Comparison of ENCODE assay signal across 8 cellular contexts in the genomic region with DNA sequence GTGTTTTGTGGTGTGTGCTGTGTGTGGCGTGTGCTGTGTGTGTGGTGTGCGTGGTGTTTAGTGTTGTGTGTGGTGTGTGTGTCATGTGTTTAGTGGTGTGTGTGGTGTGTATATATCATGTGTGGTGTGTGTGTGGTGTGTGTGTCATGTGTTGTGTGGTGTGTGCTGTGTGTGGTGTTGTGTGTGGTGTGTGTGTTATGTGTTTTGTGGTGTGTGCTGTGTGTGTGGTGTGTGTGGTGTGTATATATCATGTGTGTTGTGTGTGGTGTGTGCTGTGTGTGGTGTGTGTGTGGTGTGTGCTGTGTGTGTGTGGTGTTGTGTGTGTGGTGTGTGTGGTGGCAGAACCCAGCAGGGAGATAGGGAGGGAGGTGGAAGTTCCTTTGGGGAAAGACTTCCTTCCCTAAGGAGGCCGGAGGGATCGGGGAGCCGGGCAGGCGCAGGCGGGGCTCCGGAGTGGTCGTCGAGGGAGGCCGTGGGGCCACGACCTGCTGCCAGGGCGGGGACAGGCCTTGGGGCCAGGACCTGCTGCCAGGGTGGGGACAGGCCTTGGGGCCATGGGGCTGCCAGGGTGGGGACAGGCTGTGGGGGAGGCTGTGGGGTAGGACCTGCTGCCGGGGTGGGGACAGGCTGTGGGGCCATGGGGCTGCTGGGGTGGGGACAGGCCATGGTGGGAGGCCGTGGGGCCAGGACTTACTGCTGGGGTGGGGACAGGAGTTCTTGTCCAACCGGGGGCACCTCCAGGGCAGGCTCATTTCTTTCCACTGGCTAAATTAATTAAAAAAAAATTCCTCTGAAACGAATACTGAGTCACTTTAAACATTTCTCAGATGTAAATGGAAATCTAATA. TPM values are rescaled to one million over a fixed set of nuclear protein-coding genes. Genes with fewer than 3 reads are reported as not detected.
DNase-seq lines count a peak whose midpoint lies in the region; ATAC-seq, FAIRE-seq and TF ChIP-seq lines count a peak whose summit lies in the region.

No MANE protein-coding gene starts in this region.

- no peak overlapping the region for H3K9ac ChIP-seq in GM12878 (ENCODE audit: control insufficient read depth, insufficient read depth, low read length)

- H3K4me1 ChIP-seq in GM12878 (ENCODE audit: control insufficient read depth, insufficient read depth, low read length), result peaks cover 16% of the 10 kb centered on the region

- peak overlapping the region in 1 of 2 donors; percentile 60 for H3K4me3 Mint-ChIP-seq in CD14-positive monocyte

- BruUV-seq in GM12878 (replicated peaks; lab: Mats Ljungman, UMichigan), result no TSS peak

- H2AFZ ChIP-seq in GM12878 (ENCODE audit: control insufficient read depth, low read depth, low read length), result peak overlapping the region; percentile 54; the same call in 1 of the 2 replicates

- POLR2A ChIA-PET in GM12878 (lab: Charles Lee), result interaction anchor here (1.5 to 1.8 kb wide), 2 partner anchors 8 to 13 kb away, joined by 6 to 8 read pairs; no protein-coding TSS in a partner anchor

- SMC1A ChIA-PET in GM12878 (lab: Charles Lee; ENCODE audit: uncharacterized antibody, unreplicated experiment), result interaction anchor here (1.8 kb wide), 1 partner anchor 11 kb away, joined by 5 read pairs; no protein-coding TSS in a partner anchor

- peak overlapping the region; percentile 39 for H3K27ac ChIP-seq in GM12878 (ENCODE audit: control insufficient read depth, insufficient read depth)

- no peak for TF ChIP-seq RAD21 in GM12878 (IDR thresholded peaks at IDR 0.05; ENCODE audit: insufficient read depth, low read depth, low read length)

- peaks cover 9 to 16% (median 12%) of the 10 kb centered on the region in 7 donors for H3K9me3 Mint-ChIP-seq in CD14-positive monocyte

- H3K4me3 ChIP-seq in GM12878, result no peak overlapping the region

- DNase-seq in CD14-positive monocyte (ENCODE audit: low spot score) (peak; percentile 42), RPMI7951 (ENCODE audit: low read depth) (peak; percentile 39), GM12878 (ENCODE audit: low read depth, low spot score) (no peak), omental fat pad (ENCODE audit: low spot score) (peak; percentile 20), GM19239 (ENCODE audit: insufficient read length, low spot score) (no peak), MV-4-11 (lab: John Stamatoyannopoulos, UW) (no peak)

- no peaks in the 10 kb centered on the region for H4K20me1 ChIP-seq in GM12878 (ENCODE audit: control insufficient read depth, insufficient read depth)

- TF ChIP-seq CTCF in CD14-positive monocyte (IDR thresholded peaks at IDR 0.05), result no peak
- TF ChIP-seq CTCF in GM12878 (IDR thresholded peaks at IDR 0.05 in 2 of 3, conservative IDR thresholded peaks at IDR 0.05 in 1 of 3; ENCODE audit: control insufficient read depth in 2 of 3, extremely low read depth in 1 of 3, insufficient read depth in 1 of 3, low read depth in 3 of 3, low read length in 3 of 3), result no peak
- no peak for TF ChIP-seq CTCF in omental fat pad (IDR thresholded peaks at IDR 0.05)

- no peaks in the 10 kb centered on the region; the same call in 2 of the 3 replicates for H3K9me3 ChIP-seq in GM12878 (replicated peaks; ENCODE audit: control insufficient read depth, insufficient read depth, low read length)

- H3K4me1 Mint-ChIP-seq in CD14-positive monocyte, result peaks cover 11% of the 10 kb centered on the region

- no peak for TF ChIP-seq POLR2A in GM12878 (IDR thresholded peaks at IDR 0.05; ENCODE audit: low read depth, low read length)

- in situ Hi-C loops in GM12878 (cut with MboI), result no loop called here

- H3K79me2 ChIP-seq in GM12878 (ENCODE audit: control insufficient read depth, insufficient read depth, low read length), result peaks cover 10% of the 10 kb centered on the region

- H3K27me3 ChIP-seq in GM12878 (replicated peaks in 1 of 2; ENCODE audit: control insufficient read depth in 2 of 2, insufficient read depth in 2 of 2, low read length in 1 of 2), result no peaks in the 10 kb centered on the region

- no peak for FAIRE-seq in GM12878 (lab: Jason Lieb, UNC)
- no peak for FAIRE-seq in GM19239 (lab: Jason Lieb, UNC)

- peak overlapping the region in 5 of 7 donors; percentile 21 to 81 (median 52) for H3K27ac Mint-ChIP-seq in CD14-positive monocyte

- H3K4me2 ChIP-seq in GM12878 (ENCODE audit: control insufficient read depth, insufficient read depth), result peak overlapping the region; percentile 25; the same call in 1 of the 2 replicates

- peaks cover 0 to 6% of the 10 kb centered on the region in 2 donors for H3K36me3 Mint-ChIP-seq in CD14-positive monocyte

- no peak for TF ChIP-seq EP300 in GM12878 (IDR thresholded peaks at IDR 0.05; ENCODE audit: borderline replicate concordance in 1 of 2, control insufficient read depth in 1 of 2, low read depth in 2 of 2, low read length in 2 of 2)

- intact Hi-C loops in CD14-positive monocyte (cut with micrococcal nuclease), result no loop called here
- intact Hi-C loops in GM12878 (cut with micrococcal nuclease; ENCODE audit: unreplicated experiment), result no loop called here

- ATAC-seq in GM12878, result peak; percentile 72
- ATAC-seq in omental fat pad (ENCODE audit: low FRiP score), result peak; percentile 18
- no peak for ATAC-seq in HG02870 (IDR thresholded peaks at IDR 0.05; ENCODE audit: unreplicated experiment)
- ATAC-seq in GM21447 (IDR thresholded peaks at IDR 0.05; ENCODE audit: unreplicated experiment), result no peak

- RAD21 ChIA-PET in GM12878 (lab: Charles Lee; ENCODE audit: unreplicated experiment), result interaction anchor here (0.9 to 1.4 kb wide), 3 partner anchors 9 to 45 kb away, joined by 3 to 5 read pairs (median 4); no protein-coding TSS in a partner anchor

- H3K27me3 Mint-ChIP-seq in CD14-positive monocyte (ENCODE audit: low read depth in 3 of 3), result peaks cover 4 to 11% (median 5%) of the 10 kb centered on the region in 3 donors

- no peaks in the 10 kb centered on the region for H3K36me3 ChIP-seq in GM12878 (ENCODE audit: control insufficient read depth in 2 of 2, insufficient read depth in 2 of 2, low read length in 1 of 2)

- 8% methylated on average over 16 of the region's 17 CpGs for WGBS in GM12878 (ENCODE audit: insufficient coverage, insufficient replicate concordance, low lambda C conversion rate, missing lambda C conversion rate)

- CTCF ChIA-PET in GM12878 (lab: Yijun Ruan, JAX), result interaction anchor here (1.2 to 2.5 kb wide), 3 partner anchors 9 to 39 kb away, joined by 4 to 7 read pairs (median 6); no protein-coding TSS in a partner anchor

RNA-seq across cellular contexts. Expression of a gene that starts 15.2 kb away (rescaled TPM):
- polyA plus RNA-seq in CD14-positive monocyte (10 to 100 TPM; 38.8 to 40.4 TPM), GM12878 (2011; rRNA removed) (8.6 and 12.4 TPM in 2 replicates), GM12878 (2014; fragmentation: Illumina TruSeq; extraction: Trizol) (2.2 and 6.2 TPM in 2 replicates), GM12878 (2014; fragmentation: Nextera tagmentation; extraction: Ambion mirVana) (1 to 10 TPM in 1 of 2 experiments, under 1 TPM in 1; 0.31 to 1.5 TPM), GM12878 (2014; rRNA removed) (57.0 and 57.8 TPM in 2 replicates), GM12878 (2016; fragmentation: Nextera tagmentation; extraction: Ambion mirVana) (10 to 100 TPM; 12.4 to 34.3 TPM)
- total RNA-seq in RPMI7951 (2014; rRNA removed; shearing (Covaris generic)), result 9.3 and 12.7 TPM in 2 replicates
- total RNA-seq in GM12878 (2013; cell fraction: nucleolus; rRNA removed), result 27.8 and 36.0 TPM in 2 replicates
- total RNA-seq in GM12878 (2014; rRNA removed) (44.7 and 51.8 TPM in 2 replicates), GM12878 (2014; rRNA removed; fragmentation: Illumina TruSeq; extraction: Trizol) (11.0 and 11.9 TPM in 2 replicates), GM12878 (2021) (59.5 and 60.8 TPM in 2 replicates), omental fat pad (100 to 1,000 TPM in 2 of 4 donors, 10 to 100 TPM in 2; 92.2 to 174 (median 114) TPM)
- 6.5 TPM for polyA plus RNA-seq in GM12878 (2011; ENCODE audit: low read depth)
- 31.3 and 38.2 TPM in 2 replicates for polyA plus RNA-seq in GM12878 (2011; cell fraction: cytosol; rRNA removed)
- 84.4 and 94.5 TPM in 2 replicates for polyA plus RNA-seq in GM12878 (2011; cell fraction: nucleus; rRNA removed)
- polyA plus RNA-seq in GM12878 (2012), result 30.9 and 46.0 TPM in 2 replicates
- polyA minus RNA-seq in GM12878 (2011; rRNA and poly(A)+ RNA removed), result 3.9 and 14.1 TPM in 2 replicates
- 14.2 and 18.4 TPM in 2 replicates for polyA minus RNA-seq in GM12878 (2011; cell fraction: cytosol; rRNA and poly(A)+ RNA removed)
- 22.6 and 39.2 TPM in 2 replicates for polyA minus RNA-seq in GM12878 (2011; cell fraction: nucleus; rRNA and poly(A)+ RNA removed)

RNA-seq across cellular contexts. Expression of a gene that starts 36.8 kb away (rescaled TPM):
- polyA plus RNA-seq in CD14-positive monocyte, result not detected
- total RNA-seq in RPMI7951 (2014; rRNA removed; shearing (Covaris generic)), result not detected in 2 replicates
- total RNA-seq in GM12878 (2013; cell fraction: nucleolus; rRNA removed), result 0.33 and 0.34 TPM in 2 replicates
- not detected in 2 replicates for total RNA-seq in GM12878 (2014; rRNA removed)
- total RNA-seq in GM12878 (2014; rRNA removed; fragmentation: Illumina TruSeq; extraction: Trizol), result not detected in 2 replicates
- not detected in 2 replicates for total RNA-seq in GM12878 (2021)
- polyA plus RNA-seq in GM12878 (2011; ENCODE audit: low read depth), result not detected
- polyA plus RNA-seq in GM12878 (2011; rRNA removed), result 0.03 TPM in 1 of 2 replicates, not detected in the other
- polyA plus RNA-seq in GM12878 (2011; cell fraction: cytosol; rRNA removed), result 0.03 TPM in 1 of 2 replicates, not detected in the other
- 0.10 and 0.20 TPM in 2 replicates for polyA plus RNA-seq in GM12878 (2011; cell fraction: nucleus; rRNA removed)
- polyA plus RNA-seq in GM12878 (2012), result 0.04 TPM in 1 of 2 replicates, not detected in the other
- not detected in 2 replicates for polyA plus RNA-seq in GM12878 (2014; fragmentation: Illumina TruSeq; extraction: Trizol)
- not detected for polyA plus RNA-seq in GM12878 (2014; fragmentation: Nextera tagmentation; extraction: Ambion mirVana)
- 0.06 TPM in 1 of 2 replicates, not detected in the other for polyA plus RNA-seq in GM12878 (2014; rRNA removed)
- polyA plus RNA-seq in GM12878 (2016; fragmentation: Nextera tagmentation; extraction: Ambion mirVana), result not detected
- not detected in 2 replicates for polyA minus RNA-seq in GM12878 (2011; rRNA and poly(A)+ RNA removed)
- polyA minus RNA-seq in GM12878 (2011; cell fraction: cytosol; rRNA and poly(A)+ RNA removed), result not detected in 2 replicates
- not detected in 2 replicates for polyA minus RNA-seq in GM12878 (2011; cell fraction: nucleus; rRNA and poly(A)+ RNA removed)
- not detected for total RNA-seq in omental fat pad

RNA-seq across cellular contexts. Expression of a gene that starts 57.3 kb away (rescaled TPM):
- polyA plus RNA-seq in CD14-positive monocyte (10 to 100 TPM; 20.3 to 27.6 TPM), GM12878 (2011; rRNA removed) (8.4 and 14.0 TPM in 2 replicates), GM12878 (2014; fragmentation: Illumina TruSeq; extraction: Trizol) (3.2 and 11.9 TPM in 2 replicates), GM12878 (2014; fragmentation: Nextera tagmentation; extraction: Ambion mirVana) (10 to 100 TPM in 1 of 2 experiments, 1 to 10 TPM in 1; 9.4 to 15.0 TPM), GM12878 (2014; rRNA removed) (35.7 and 45.0 TPM in 2 replicates), GM12878 (2016; fragmentation: Nextera tagmentation; extraction: Ambion mirVana) (100 to 1,000 TPM in 1 of 2 experiments, 10 to 100 TPM in 1; 97.0 to 111 TPM)
- 49.7 and 56.7 TPM in 2 replicates for total RNA-seq in RPMI7951 (2014; rRNA removed; shearing (Covaris generic))
- total RNA-seq in GM12878 (2013; cell fraction: nucleolus; rRNA removed), result 19.9 and 22.8 TPM in 2 replicates
- total RNA-seq in GM12878 (2014; rRNA removed) (37.9 and 49.5 TPM in 2 replicates), GM12878 (2014; rRNA removed; fragmentation: Illumina TruSeq; extraction: Trizol) (16.1 and 16.5 TPM in 2 replicates), GM12878 (2021) (40.6 and 48.1 TPM in 2 replicates), omental fat pad (10 to 100 TPM; 30.8 to 52.4 (median 39.8) TPM)
- 17.3 TPM for polyA plus RNA-seq in GM12878 (2011; ENCODE audit: low read depth)
- polyA plus RNA-seq in GM12878 (2011; cell fraction: cytosol; rRNA removed), result 22.4 and 29.3 TPM in 2 replicates
- 40.8 and 53.1 TPM in 2 replicates for polyA plus RNA-seq in GM12878 (2011; cell fraction: nucleus; rRNA removed)
- 33.5 and 34.5 TPM in 2 replicates for polyA plus RNA-seq in GM12878 (2012)
- 5.8 and 7.4 TPM in 2 replicates for polyA minus RNA-seq in GM12878 (2011; rRNA and poly(A)+ RNA removed)
- 5.6 TPM in 2 replicates for polyA minus RNA-seq in GM12878 (2011; cell fraction: cytosol; rRNA and poly(A)+ RNA removed)
- polyA minus RNA-seq in GM12878 (2011; cell fraction: nucleus; rRNA and poly(A)+ RNA removed), result 5.1 and 8.7 TPM in 2 replicates

RNA-seq across cellular contexts. Expression of a gene that starts 57.5 kb away (rescaled TPM):
- polyA plus RNA-seq in CD14-positive monocyte (1 to 10 TPM; 7.2 to 9.5 TPM), GM12878 (2011; rRNA removed) (2.2 and 5.2 TPM in 2 replicates), GM12878 (2014; fragmentation: Illumina TruSeq; extraction: Trizol) (0.79 and 4.3 TPM in 2 replicates), GM12878 (2014; fragmentation: Nextera tagmentation; extraction: Ambion mirVana) (under 1 TPM; 0.22 to 0.37 TPM), GM12878 (2014; rRNA removed) (8.0 and 9.7 TPM in 2 replicates), GM12878 (2016; fragmentation: Nextera tagmentation; extraction: Ambion mirVana) (10 to 100 TPM; 17.9 to 23.4 TPM)
- total RNA-seq in RPMI7951 (2014; rRNA removed; shearing (Covaris generic)), result 15.0 and 18.7 TPM in 2 replicates
- total RNA-seq in GM12878 (2013; cell fraction: nucleolus; rRNA removed), result 43.7 and 49.4 TPM in 2 replicates
- total RNA-seq in GM12878 (2014; rRNA removed) (9.8 and 10.5 TPM in 2 replicates), GM12878 (2014; rRNA removed; fragmentation: Illumina TruSeq; extraction: Trizol) (3.3 and 3.7 TPM in 2 replicates), GM12878 (2021) (15.8 and 16.6 TPM in 2 replicates), omental fat pad (10 to 100 TPM; 11.7 to 21.8 (median 13.0) TPM)
- 4.7 TPM for polyA plus RNA-seq in GM12878 (2011; ENCODE audit: low read depth)
- 7.2 and 10.1 TPM in 2 replicates for polyA plus RNA-seq in GM12878 (2011; cell fraction: cytosol; rRNA removed)
- polyA plus RNA-seq in GM12878 (2011; cell fraction: nucleus; rRNA removed), result 18.2 and 19.7 TPM in 2 replicates
- 12.4 and 15.1 TPM in 2 replicates for polyA plus RNA-seq in GM12878 (2012)
- 6.0 and 20.6 TPM in 2 replicates for polyA minus RNA-seq in GM12878 (2011; rRNA and poly(A)+ RNA removed)
- 3.6 and 4.7 TPM in 2 replicates for polyA minus RNA-seq in GM12878 (2011; cell fraction: cytosol; rRNA and poly(A)+ RNA removed)
- polyA minus RNA-seq in GM12878 (2011; cell fraction: nucleus; rRNA and poly(A)+ RNA removed), result 3.4 and 4.7 TPM in 2 replicates

Comparison
In these comparisons a context has a peak if more than half of its experiments do, and no peak if none do; other contexts are left out.
1. DNase-seq: peak in CD14-positive monocyte (single experiment), RPMI7951 (single experiment) and omental fat pad (single experiment); none in GM12878 (single experiment), GM19239 (single experiment) and MV-4-11 (single experiment).
2. ATAC-seq: peak in GM12878 (single experiment) and omental fat pad (single experiment); none in HG02870 (single experiment) and GM21447 (single experiment).